Comparison of ENCODE assay signal across 14 cellular contexts in genomic region chr7:66152538-66153191, GRCh38. TPM values are rescaled to one million over a fixed set of nuclear protein-coding genes. Genes with fewer than 3 reads are reported as not detected.
A peak's percentile ranks its signal among the peaks of the same experiment; 100 is the strongest.
DNase-seq lines count a peak whose midpoint lies in the region; ATAC-seq, FAIRE-seq and TF ChIP-seq lines count a peak whose summit lies in the region.
"Had no signal": no experiment of that assay in that cellular context is flagged by ENCODE, and none has a peak within 500 bp of the region (broad histone marks: within the 10 kb centered on the region; RNA-seq: fewer than 3 reads in every experiment).

No MANE protein-coding gene starts in this region.

- no peak overlapping the region for H3K4me3 Mint-ChIP-seq in astrocyte (ENCODE audit: unreplicated experiment)
- H3K4me3 Mint-ChIP-seq: T-helper 2 cell treated with Interferon-gamma antibody and Interleukin-4, amounts not matched to agents 5 μg/mL and 100 μg/mL, for 36 hours had no signal

- DNase-seq in HCT116 (ENCODE audit: low read depth, low spot score) (no peak), astrocyte (ENCODE audit: low read depth) (no peak), iPS DF 4.7 (ENCODE audit: extremely low read depth, low spot score) (peak; percentile 30), sigmoid colon (no peak), NOMO-1 treated with DMSO at 0.1 percent for 48 hours (lab: John Stamatoyannopoulos, UW; ENCODE audit: unreplicated experiment) (no peak), midbrain (lab: John Stamatoyannopoulos, UW) (no peak), NCI-H2196 (lab: John Stamatoyannopoulos, UW; ENCODE audit: unreplicated experiment) (no peak)
- DNase-seq: activated T-cell treated with anti-CD3 and anti-CD28 coated beads for 4 hours; CD8-positive, alpha-beta memory T cell; NCI-H510A treated with DMSO at 0.1 percent for 48 hours had no signal

- H3K27ac Mint-ChIP-seq in astrocyte (ENCODE audit: unreplicated experiment), result peak overlapping the region; percentile 59
- H3K27ac Mint-ChIP-seq: T-helper 2 cell treated with Interferon-gamma antibody and Interleukin-4, amounts not matched to agents 5 μg/mL and 100 μg/mL, for 36 hours had no signal

- H3K9me3 ChIP-seq in HCT116 (ENCODE audit: control insufficient read depth in 1 of 2, insufficient read depth in 1 of 2, low read depth in 1 of 2, low read length in 2 of 2), result no peaks in the 10 kb centered on the region
- H3K9me3 ChIP-seq in astrocyte (ENCODE audit: insufficient read depth, low read depth, low read length), result no peaks in the 10 kb centered on the region
- H3K9me3 ChIP-seq in sigmoid colon, result no peaks in the 10 kb centered on the region
- H3K9me3 ChIP-seq: mucosa of descending colon had no signal

- no peak for TF ChIP-seq RAD21 in HCT116 (IDR thresholded peaks at IDR 0.05; ENCODE audit: low read depth)

- POLR2A ChIA-PET in HCT116 (lab: Charles Lee), result no interaction called here

- CTCF ChIA-PET in HCT116 (lab: Charles Lee), result no interaction called here

- H4K20me1 ChIP-seq in HCT116 (ENCODE audit: insufficient read depth) (no peaks in the 10 kb centered on the region), astrocyte (ENCODE audit: insufficient read depth, low read length) (peaks cover 14% of the 10 kb centered on the region)

- WGBS in sigmoid colon, 2 donors, result 68 to 72% methylated on average over 9 of the region's 9 CpGs

- peaks cover 24% of the 10 kb centered on the region for H3K36me3 Mint-ChIP-seq in astrocyte (ENCODE audit: low read depth, unreplicated experiment)

- H3K4me2 ChIP-seq in HCT116 (ENCODE audit: low read length) (peak overlapping the region; percentile 22; the same call in 1 of the 2 replicates), astrocyte (ENCODE audit: low read length) (peak overlapping the region; percentile 32)

- no peaks in the 10 kb centered on the region for H3K27me3 Mint-ChIP-seq in astrocyte (ENCODE audit: low read depth, unreplicated experiment)
- H3K27me3 Mint-ChIP-seq: CD8-positive, alpha-beta memory T cell had no signal

- H2AFZ ChIP-seq in HCT116 (ENCODE audit: low read depth, low read length, poor library complexity, severe bottlenecking) (no peak overlapping the region), astrocyte (ENCODE audit: low read depth, low read length) (no peak overlapping the region)

- no peak for TF ChIP-seq EP300 in sigmoid colon (IDR thresholded peaks at IDR 0.05)

- no peak for FAIRE-seq in astrocyte (lab: Jason Lieb, UNC)
- FAIRE-seq: H54 had no signal

- H3K4me3 ChIP-seq in HCT116 (replicated peaks in 1 of 2; ENCODE audit: low read depth in 1 of 2, low read length in 2 of 2), result no peak overlapping the region
- H3K4me3 ChIP-seq in astrocyte (ENCODE audit: insufficient read depth, low read depth, low read length), result no peak overlapping the region
- no peak overlapping the region for H3K4me3 ChIP-seq in sigmoid colon
- H3K4me3 ChIP-seq: mucosa of descending colon had no signal

- H3K27ac ChIP-seq in HCT116 (ENCODE audit: low read depth, low read length) (peak overlapping the region; percentile 57), astrocyte (ENCODE audit: low read depth, low read length) (peak overlapping the region; percentile 13), sigmoid colon (peak overlapping the region; percentile 25 to 71 (median 46))

- no peaks in the 10 kb centered on the region for H3K27me3 ChIP-seq in HCT116 (ENCODE audit: insufficient read depth, low read length)
- H3K27me3 ChIP-seq in astrocyte (ENCODE audit: insufficient read depth, low read length), result no peaks in the 10 kb centered on the region
- H3K27me3 ChIP-seq in sigmoid colon, result no peaks in the 10 kb centered on the region

- H3K4me1 Mint-ChIP-seq in astrocyte (ENCODE audit: low read depth, unreplicated experiment), result peaks cover 21% of the 10 kb centered on the region

- no peak for ATAC-seq in HCT116
- no peak for ATAC-seq in GM19452 (IDR thresholded peaks at IDR 0.05; ENCODE audit: unreplicated experiment)

- H3K36me3 ChIP-seq in HCT116 (ENCODE audit: control insufficient read depth in 1 of 2, insufficient read depth in 2 of 2, low read length in 2 of 2) (peaks cover 8 to 34% of the 10 kb centered on the region in 2 experiments), astrocyte (ENCODE audit: insufficient read depth, low read length) (peaks cover 11% of the 10 kb centered on the region), sigmoid colon (peaks cover 4 to 56% (median 33%) of the 10 kb centered on the region in 4 donors)

- no peak overlapping the region for H3K9ac ChIP-seq in HCT116 (ENCODE audit: low read length)
- peak overlapping the region; percentile 51 for H3K9ac ChIP-seq in astrocyte (ENCODE audit: low read length)

- H3K4me1 ChIP-seq in HCT116 (ENCODE audit: control insufficient read depth in 1 of 2, insufficient read depth in 2 of 2, low read length in 2 of 2) (peaks cover 61 to 67% of the 10 kb centered on the region in 2 experiments), astrocyte (ENCODE audit: insufficient read depth, low read length) (peaks cover 32% of the 10 kb centered on the region), sigmoid colon (peaks cover 0 to 28% (median 20%) of the 10 kb centered on the region in 4 donors)

- no peaks in the 10 kb centered on the region for H3K9me2 ChIP-seq in HCT116 (ENCODE audit: insufficient read depth)

- no TSS peak for BruUV-seq in HCT116 (replicated peaks; lab: Mats Ljungman, UMichigan)

- intact Hi-C loops in HCT116 (cut with micrococcal nuclease), result loop anchor here (10.0 kb wide), 1 partner anchor 118 kb away; no protein-coding TSS in a partner anchor
- intact Hi-C loops in sigmoid colon (cut with DNase I), result no loop called here

- H3K79me2 ChIP-seq in HCT116 (ENCODE audit: insufficient read depth, low read length) (peaks cover 35% of the 10 kb centered on the region), astrocyte (ENCODE audit: insufficient read depth, low read length) (peaks cover 8% of the 10 kb centered on the region)

- RAD21 ChIA-PET in HCT116 (lab: Charles Lee; ENCODE audit: low non-redundant PET in 1 of 2, low total read pairs in 2 of 2, uncharacterized antibody in 2 of 2, unreplicated experiment in 2 of 2), result no interaction called here

- no peaks in the 10 kb centered on the region for H3K9me3 Mint-ChIP-seq in astrocyte (ENCODE audit: unreplicated experiment)
- H3K9me3 Mint-ChIP-seq: T-helper 2 cell treated with Interferon-gamma antibody and Interleukin-4, amounts not matched to agents 5 μg/mL and 100 μg/mL, for 36 hours had no signal

- TF ChIP-seq CTCF in HCT116 (IDR thresholded peaks at IDR 0.05 in 2 of 3, conservative IDR thresholded peaks at IDR 0.05 in 1 of 3; ENCODE audit: borderline replicate concordance in 1 of 3, insufficient read depth in 1 of 3, low read depth in 2 of 3, low read length in 2 of 3), result no peak
- TF ChIP-seq CTCF in astrocyte (IDR thresholded peaks at IDR 0.05; ENCODE audit: insufficient read depth, low read depth, low read length), result no peak
- no peak for TF ChIP-seq CTCF in sigmoid colon (IDR thresholded peaks at IDR 0.05)

- no peak for TF ChIP-seq POLR2A in HCT116 (IDR thresholded peaks at IDR 0.05; ENCODE audit: borderline replicate concordance, extremely low read depth, insufficient read depth, insufficient read length)
- no peak for TF ChIP-seq POLR2A in sigmoid colon (IDR thresholded peaks at IDR 0.05)

TF ChIP-seq in HCT116, 20 proteins besides CTCF, POLR2A, EP300 and RAD21 (continues in another document):
- no peak for TF ChIP-seq SP1 (IDR thresholded peaks at IDR 0.05; ENCODE audit: low read depth)
- no peak for TF ChIP-seq JUND (IDR thresholded peaks at IDR 0.05)
- TF ChIP-seq TCF7L2 (IDR thresholded peaks at IDR 0.05; ENCODE audit: borderline replicate concordance, extremely low read depth, insufficient read depth, insufficient read length), result no peak
- TF ChIP-seq CEBPB (IDR thresholded peaks at IDR 0.05; ENCODE audit: low read depth), result no peak
- TF ChIP-seq, protein P1, sequence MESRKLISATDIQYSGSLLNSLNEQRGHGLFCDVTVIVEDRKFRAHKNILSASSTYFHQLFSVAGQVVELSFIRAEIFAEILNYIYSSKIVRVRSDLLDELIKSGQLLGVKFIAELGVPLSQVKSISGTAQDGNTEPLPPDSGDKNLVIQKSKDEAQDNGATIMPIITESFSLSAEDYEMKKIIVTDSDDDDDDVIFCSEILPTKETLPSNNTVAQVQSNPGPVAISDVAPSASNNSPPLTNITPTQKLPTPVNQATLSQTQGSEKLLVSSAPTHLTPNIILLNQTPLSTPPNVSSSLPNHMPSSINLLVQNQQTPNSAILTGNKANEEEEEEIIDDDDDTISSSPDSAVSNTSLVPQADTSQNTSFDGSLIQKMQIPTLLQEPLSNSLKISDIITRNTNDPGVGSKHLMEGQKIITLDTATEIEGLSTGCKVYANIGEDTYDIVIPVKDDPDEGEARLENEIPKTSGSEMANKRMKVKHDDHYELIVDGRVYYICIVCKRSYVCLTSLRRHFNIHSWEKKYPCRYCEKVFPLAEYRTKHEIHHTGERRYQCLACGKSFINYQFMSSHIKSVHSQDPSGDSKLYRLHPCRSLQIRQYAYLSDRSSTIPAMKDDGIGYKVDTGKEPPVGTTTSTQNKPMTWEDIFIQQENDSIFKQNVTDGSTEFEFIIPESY (IDR thresholded peaks at IDR 0.05; ENCODE audit: extremely low read depth, insufficient replicate concordance, low read length), result no peak
- no peak for TF ChIP-seq EZH2 (IDR thresholded peaks at IDR 0.05)

RNA-seq across cellular contexts. Expression of gene CRCP, which starts 38.0 kb away (rescaled TPM):
- total RNA-seq in HCT116 (2021; ENCODE audit: unreplicated experiment), result 28.4 TPM
- polyA plus RNA-seq in HCT116 (2012), result 16.6 and 16.9 TPM in 2 replicates
- total RNA-seq in astrocyte, result 24.2 and 26.8 TPM in 2 replicates
- 10 to 100 TPM; 24.1 to 48.5 (median 37.1) TPM for total RNA-seq in sigmoid colon
- 10 to 100 TPM; 18.6 to 25.7 (median 24.3) TPM for polyA plus RNA-seq in sigmoid colon

RNA-seq across cellular contexts. Expression of gene TPST1, which starts 52.5 kb away (rescaled TPM):
- total RNA-seq in HCT116 (2021; ENCODE audit: unreplicated experiment), result 11.4 TPM
- polyA plus RNA-seq in HCT116 (2012), result 11.5 and 11.7 TPM in 2 replicates
- total RNA-seq in astrocyte, result 36.5 and 40.2 TPM in 2 replicates
- 10 to 100 TPM; 21.0 to 31.3 (median 26.4) TPM for total RNA-seq in sigmoid colon
- 1 to 10 TPM in 2 of 3 donors, under 1 TPM in 1; 0.92 to 7.6 (median 3.6) TPM for polyA plus RNA-seq in sigmoid colon
